Comparison of ENCODE assay signal across 2 cellular contexts in genomic region chr17:77480509-77481215, GRCh38.
TF ChIP-seq lines count a peak whose summit lies in the region.

No MANE protein-coding gene starts in this region.

TF ChIP-seq in HepG2, 621 proteins besides CTCF, POLR2A, EP300 and RAD21 (continued from another document):
- TF ChIP-seq ZBTB33 (CRISPR knock-in tag; IDR thresholded peaks at IDR 0.05) (peak; percentile 51; the same call in 1 of the 2 replicates), RBM22 (optimal IDR thresholded peaks at IDR 0.05; ENCODE audit: low read length) (peak; percentile 31), ZFP91 (CRISPR knock-in tag; IDR thresholded peaks at IDR 0.05; ENCODE audit: borderline replicate concordance) (0 out of 2 replicates have a peak, but pooled peaks have one; percentile 36), ZNF430 (CRISPR knock-in tag; IDR thresholded peaks at IDR 0.05) (no peak), AGO2 (optimal IDR thresholded peaks at IDR 0.05; ENCODE audit: low read depth, low read length) (peak; percentile 92)

TF ChIP-seq in GM12878, 131 proteins besides CTCF, POLR2A, EP300 and RAD21:
- TF ChIP-seq ZSCAN29 (IDR thresholded peaks at IDR 0.05) (no peak), CHD4 (IDR thresholded peaks at IDR 0.05) (no peak), TBL1XR1 (IDR thresholded peaks at IDR 0.05; ENCODE audit: low read depth, low read length) (no peak), MEF2B (IDR thresholded peaks at IDR 0.05; ENCODE audit: partially characterized antibody, poor library complexity, severe bottlenecking) (no peak), SMAD1 (IDR thresholded peaks at IDR 0.05; ENCODE audit: low read depth, partially characterized antibody) (no peak), RAD51 (IDR thresholded peaks at IDR 0.05) (no peak), JUNB (IDR thresholded peaks at IDR 0.05) (no peak), EED (IDR thresholded peaks at IDR 0.05; ENCODE audit: low read depth) (no peak), ZNF24 (IDR thresholded peaks at IDR 0.05) (no peak), ETV6 (conservative IDR thresholded peaks at IDR 0.05 in 1 of 2, IDR thresholded peaks at IDR 0.05 in 1 of 2; ENCODE audit: borderline replicate concordance in 1 of 2, low read depth in 1 of 2) (no peak), SUPT20H (IDR thresholded peaks at IDR 0.05; ENCODE audit: borderline replicate concordance, control insufficient read depth, low read depth, low read length) (no peak), NR2C1 (IDR thresholded peaks at IDR 0.05) (no peak), CBX3 (IDR thresholded peaks at IDR 0.05; ENCODE audit: borderline replicate concordance, low read depth) (no peak), NKRF (conservative IDR thresholded peaks at IDR 0.05) (no peak), ZNF687 (IDR thresholded peaks at IDR 0.05) (no peak), E2F4 (IDR thresholded peaks at IDR 0.05; ENCODE audit: low read depth, low read length) (no peak)
